Comparison of ENCODE assay signal across 8 cellular contexts in the genomic region with DNA sequence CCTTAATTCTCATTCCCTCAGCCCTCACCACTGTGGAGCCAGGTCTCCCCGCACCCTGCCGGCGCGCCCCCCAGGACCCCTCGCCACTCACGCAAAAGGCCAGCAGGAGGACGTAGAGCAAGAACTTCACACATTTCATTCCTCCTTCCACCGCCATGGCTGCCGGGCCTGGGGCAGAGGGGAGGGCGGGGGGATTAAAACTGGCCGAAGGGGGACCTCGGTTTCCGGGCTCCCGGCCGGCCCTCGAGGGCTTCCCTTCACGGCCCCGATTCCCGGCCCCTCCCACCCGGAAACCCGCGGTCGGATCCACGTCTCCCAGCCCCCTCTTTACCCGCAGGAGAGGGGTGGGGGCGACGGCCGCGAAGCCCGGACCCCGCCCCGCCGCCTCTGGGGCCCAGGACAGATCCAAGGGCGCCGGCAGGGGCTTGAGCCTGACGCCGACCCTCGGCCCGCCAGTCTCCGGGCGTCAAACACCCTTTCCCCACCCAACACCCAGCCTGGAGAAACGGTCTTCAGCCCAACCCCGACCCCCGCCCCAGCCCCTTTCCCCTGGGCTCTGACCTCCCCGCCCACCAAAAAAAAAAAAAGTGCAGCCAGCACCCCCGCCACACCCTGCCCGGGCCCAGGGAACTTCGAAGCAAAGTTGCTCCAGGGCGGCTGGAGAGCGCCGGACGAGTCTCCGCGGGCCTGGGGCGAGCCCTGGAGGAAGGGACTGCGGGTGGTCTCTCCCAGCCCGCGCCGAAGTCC. TPM values are rescaled to one million over a fixed set of nuclear protein-coding genes. Genes with fewer than 3 reads are reported as not detected.
DNase-seq lines count a peak whose midpoint lies in the region; ATAC-seq and TF ChIP-seq lines count a peak whose summit lies in the region.

No MANE protein-coding gene starts in this region.

- DNase-seq in activated T-cell treated with anti-CD3 and anti-CD28 coated beads, Interleukin-2, amount 50 U/mL, for 4 hours, result no peak
- DNase-seq in activated T-cell treated with anti-CD3 and anti-CD28 coated beads for 4 hours, result no peak
- peak; percentile 59 for DNase-seq in OCI-LY7 (ENCODE audit: low spot score)
- no peak for DNase-seq in central memory CD8-positive, alpha-beta T cell (ENCODE audit: low spot score in 2 of 2)
- DNase-seq in NCI-H524 treated with DMSO at 0.1 percent for 48 hours (lab: John Stamatoyannopoulos, UW), result no peak

- H3K9me3 Mint-ChIP-seq in activated T-cell treated with anti-CD3 and anti-CD28 coated beads, Interleukin-2, amount 50 U/mL, for 4 hours, result no peaks in the 10 kb centered on the region
- no peaks in the 10 kb centered on the region for H3K9me3 Mint-ChIP-seq in central memory CD8-positive, alpha-beta T cell
- no peaks in the 10 kb centered on the region for H3K9me3 Mint-ChIP-seq in stimulated activated memory B cell treated with anti-CD40 and anti-IgM and Interleukin-4, amounts not matched to agents 10 μg/mL and 1 μg/mL and 100 μg/mL, for 72 hours

- H3K27ac ChIP-seq in HEK293 (ENCODE audit: extremely low read depth, low read depth, low read length), result peak overlapping the region; percentile 91
- peak overlapping the region; percentile 67 for H3K27ac ChIP-seq in OCI-LY7 (ENCODE audit: low read depth, low read length, poor library complexity, severe bottlenecking)
- peak overlapping the region; percentile 100 for H3K27ac ChIP-seq in layer of hippocampus (ENCODE audit: low read depth, low read length)

- H3K79me2 ChIP-seq in OCI-LY7 (ENCODE audit: insufficient read depth, low read depth, low read length), result peaks cover 8% of the 10 kb centered on the region; the same call in 1 of the 2 replicates

- peak overlapping the region; percentile 88 for H3K4me3 Mint-ChIP-seq in activated T-cell treated with anti-CD3 and anti-CD28 coated beads, Interleukin-2, amount 50 U/mL, for 4 hours
- peak overlapping the region; percentile 85 for H3K4me3 Mint-ChIP-seq in central memory CD8-positive, alpha-beta T cell
- peak overlapping the region; percentile 85 for H3K4me3 Mint-ChIP-seq in stimulated activated memory B cell treated with anti-CD40 and anti-IgM and Interleukin-4, amounts not matched to agents 10 μg/mL and 1 μg/mL and 100 μg/mL, for 72 hours

- no peaks in the 10 kb centered on the region for H3K27me3 ChIP-seq in layer of hippocampus (ENCODE audit: control insufficient read depth, insufficient read depth, low read length)

- TF ChIP-seq CTCF in HEK293 (tag by site-specific recombination; IDR thresholded peaks at IDR 0.05), result 0 out of 2 replicates have a peak, but pooled peaks have one; percentile 12
- TF ChIP-seq CTCF in OCI-LY7 (conservative IDR thresholded peaks at IDR 0.05; ENCODE audit: low read length), result no peak

- peaks cover 41% of the 10 kb centered on the region for H3K4me1 Mint-ChIP-seq in activated T-cell treated with anti-CD3 and anti-CD28 coated beads, Interleukin-2, amount 50 U/mL, for 4 hours (ENCODE audit: low read depth)
- peaks cover 54% of the 10 kb centered on the region for H3K4me1 Mint-ChIP-seq in central memory CD8-positive, alpha-beta T cell
- H3K4me1 Mint-ChIP-seq in stimulated activated memory B cell treated with anti-CD40 and anti-IgM and Interleukin-4, amounts not matched to agents 10 μg/mL and 1 μg/mL and 100 μg/mL, for 72 hours, result peaks cover 55% of the 10 kb centered on the region

- H3K4me2 ChIP-seq in OCI-LY7 (ENCODE audit: low read length), result peak overlapping the region; percentile 91

- peak; percentile 3 to 10 for ATAC-seq in activated T-cell treated with anti-CD3 and anti-CD28 coated beads, Interleukin-2, amount 50 U/mL, for 4 hours
- no peak for ATAC-seq in central memory CD8-positive, alpha-beta T cell (replicated peaks; ENCODE audit: extremely low read depth, poor library complexity, severe bottlenecking)
- ATAC-seq in stimulated activated memory B cell treated with anti-CD40 and anti-IgM and Interleukin-4, amounts not matched to agents 10 μg/mL and 1 μg/mL and 100 μg/mL, for 72 hours, result peak; percentile 31

- H3K9me2 ChIP-seq in OCI-LY7 (ENCODE audit: insufficient read depth, low read length), result no peaks in the 10 kb centered on the region

- H3K36me3 ChIP-seq in HEK293 (ENCODE audit: control insufficient read depth in 2 of 2, insufficient read depth in 1 of 2, low read length in 2 of 2), result peaks cover 12 to 44% of the 10 kb centered on the region in 2 experiments
- peaks cover 31% of the 10 kb centered on the region; the same call in 1 of the 2 replicates for H3K36me3 ChIP-seq in OCI-LY7 (ENCODE audit: insufficient read depth, low read length)

- POLR2A ChIA-PET in HEK293 (lab: Yijun Ruan, JAX) (interaction anchor here (0.6 to 2.7 kb wide), 10 partner anchors 8 to 279 kb away, joined by 3 to 24 read pairs (median 6); partner anchors contain the start of genes DNAJC14, GDF11, ITGA7 and RAB5B), OCI-LY7 (lab: Charles Lee) (interaction anchor here (0.7 to 2.3 kb wide), 4 partner anchors 10 to 923 kb away, joined by 3 to 16 read pairs (median 8); no protein-coding TSS in a partner anchor)

- H3K4me1 ChIP-seq in HEK293 (ENCODE audit: control insufficient read depth, insufficient read depth, low read length) (no peaks in the 10 kb centered on the region; the same call in 1 of the 2 replicates), OCI-LY7 (ENCODE audit: insufficient read depth, low read length, poor library complexity, severe bottlenecking) (peaks cover 29% of the 10 kb centered on the region)

- BruUV-seq in OCI-LY7 (replicated peaks; lab: Mats Ljungman, UMichigan), result no TSS peak

- peak overlapping the region; percentile 87; the same call in 1 of the 2 replicates for H2AFZ ChIP-seq in OCI-LY7 (ENCODE audit: low read length)

- peaks cover 6% of the 10 kb centered on the region for H3K36me3 Mint-ChIP-seq in activated T-cell treated with anti-CD3 and anti-CD28 coated beads, Interleukin-2, amount 50 U/mL, for 4 hours (ENCODE audit: insufficient read depth)
- H3K36me3 Mint-ChIP-seq in central memory CD8-positive, alpha-beta T cell (ENCODE audit: insufficient read depth), result peaks cover 16% of the 10 kb centered on the region
- peaks cover 15% of the 10 kb centered on the region for H3K36me3 Mint-ChIP-seq in stimulated activated memory B cell treated with anti-CD40 and anti-IgM and Interleukin-4, amounts not matched to agents 10 μg/mL and 1 μg/mL and 100 μg/mL, for 72 hours

- H3K27me3 Mint-ChIP-seq in activated T-cell treated with anti-CD3 and anti-CD28 coated beads, Interleukin-2, amount 50 U/mL, for 4 hours (ENCODE audit: low read depth), result no peaks in the 10 kb centered on the region
- H3K27me3 Mint-ChIP-seq in central memory CD8-positive, alpha-beta T cell, result no peaks in the 10 kb centered on the region
- no peaks in the 10 kb centered on the region for H3K27me3 Mint-ChIP-seq in stimulated activated memory B cell treated with anti-CD40 and anti-IgM and Interleukin-4, amounts not matched to agents 10 μg/mL and 1 μg/mL and 100 μg/mL, for 72 hours

- H4K20me1 ChIP-seq in OCI-LY7 (ENCODE audit: insufficient read depth, low read length), result no peaks in the 10 kb centered on the region

- intact Hi-C loops in OCI-LY7 (cut with micrococcal nuclease; ENCODE audit: unreplicated experiment), result no loop called here

- H3K9me3 ChIP-seq in HEK293 (ENCODE audit: control insufficient read depth, insufficient read depth, low read depth, low read length), result no peaks in the 10 kb centered on the region
- no peaks in the 10 kb centered on the region for H3K9me3 ChIP-seq in OCI-LY7 (ENCODE audit: low read length)

- H3K27ac Mint-ChIP-seq in central memory CD8-positive, alpha-beta T cell (ENCODE audit: low read depth), result peak overlapping the region; percentile 81
- peak overlapping the region; percentile 91 for H3K27ac Mint-ChIP-seq in stimulated activated memory B cell treated with anti-CD40 and anti-IgM and Interleukin-4, amounts not matched to agents 10 μg/mL and 1 μg/mL and 100 μg/mL, for 72 hours

- H3K4me3 ChIP-seq in HEK293 (ENCODE audit: low read depth, low read length), result peak overlapping the region; percentile 77
- H3K4me3 ChIP-seq in OCI-LY7 (ENCODE audit: low read depth, low read length, poor library complexity, severe bottlenecking), result peak overlapping the region; percentile 77

- CTCF ChIA-PET in HEK293 (lab: Yijun Ruan, JAX), result interaction anchor here (1.7 kb wide), 1 partner anchor 9 kb away, joined by 9 read pairs; no protein-coding TSS in a partner anchor
- CTCF ChIA-PET in OCI-LY7 (lab: Charles Lee; ENCODE audit: unreplicated experiment), result interaction anchor here (2.0 kb wide), 1 partner anchor 11 kb away, joined by 19 read pairs; no protein-coding TSS in a partner anchor

TF ChIP-seq in HEK293, 187 proteins besides CTCF, POLR2A, EP300 and RAD21 (continues in another document):
- no peak for TF ChIP-seq ZNF791 (tag by site-specific recombination; IDR thresholded peaks at IDR 0.05)

RNA-seq across cellular contexts. Expression of gene CD63, which starts 0.5 kb away (rescaled TPM):
- total RNA-seq in activated T-cell treated with anti-CD3 and anti-CD28 coated beads, Interleukin-2, amount 50 U/mL, for 4 hours, result 100 to 1,000 TPM; 158 to 177 (median 177) TPM
- 102 and 143 TPM in 2 replicates for total RNA-seq in OCI-LY7 (2014; rRNA removed; shearing (Covaris generic))
- 112 and 130 TPM in 2 replicates for total RNA-seq in OCI-LY7 (2022)

RNA-seq across cellular contexts. Expression of gene RDH5, which starts 8.2 kb away (rescaled TPM):
- 1 to 10 TPM; 3.9 to 7.4 (median 5.1) TPM for total RNA-seq in activated T-cell treated with anti-CD3 and anti-CD28 coated beads, Interleukin-2, amount 50 U/mL, for 4 hours
- total RNA-seq in OCI-LY7 (2014; rRNA removed; shearing (Covaris generic)), result 6.2 and 8.9 TPM in 2 replicates
- 19.6 and 20.1 TPM in 2 replicates for total RNA-seq in OCI-LY7 (2022)

RNA-seq across cellular contexts. Expression of gene BLOC1S1, which starts 12.5 kb away (rescaled TPM):
- 10 to 100 TPM; 60.7 to 65.7 (median 61.7) TPM for total RNA-seq in activated T-cell treated with anti-CD3 and anti-CD28 coated beads, Interleukin-2, amount 50 U/mL, for 4 hours
- total RNA-seq in OCI-LY7 (2014; rRNA removed; shearing (Covaris generic)), result 139 and 161 TPM in 2 replicates
- 152 and 159 TPM in 2 replicates for total RNA-seq in OCI-LY7 (2022)

RNA-seq across cellular contexts. Expression of gene GDF11, which starts 14.6 kb away (rescaled TPM):
- 10 to 100 TPM; 12.3 to 15.5 (median 14.5) TPM for total RNA-seq in activated T-cell treated with anti-CD3 and anti-CD28 coated beads, Interleukin-2, amount 50 U/mL, for 4 hours
- total RNA-seq in OCI-LY7 (2014; rRNA removed; shearing (Covaris generic)), result 4.5 and 5.2 TPM in 2 replicates
- 18.0 and 19.9 TPM in 2 replicates for total RNA-seq in OCI-LY7 (2022)

RNA-seq across cellular contexts. Expression of gene ITGA7, which starts 20.7 kb away (rescaled TPM):
- 1 to 10 TPM in 2 of 3 donors, under 1 TPM in 1; 0.91 to 1.4 (median 1.3) TPM for total RNA-seq in activated T-cell treated with anti-CD3 and anti-CD28 coated beads, Interleukin-2, amount 50 U/mL, for 4 hours
- 1.5 and 2.3 TPM in 2 replicates for total RNA-seq in OCI-LY7 (2014; rRNA removed; shearing (Covaris generic))
- 3.3 and 4.0 TPM in 2 replicates for total RNA-seq in OCI-LY7 (2022)
